In genomic region chr11:85777603-85777972, GRCh38 we compare ENCODE assay signal across 7 cellular contexts. TPM values are rescaled to one million over a fixed set of nuclear protein-coding genes. Genes with fewer than 3 reads are reported as not detected.
DNase-seq lines count a peak whose midpoint lies in the region; ATAC-seq and TF ChIP-seq lines count a peak whose summit lies in the region.
"Not testable (repeated sequence)": the region's sequence is repeated elsewhere in the genome, so short reads cannot be mapped to it uniquely, and the experiment has no call there.

No MANE protein-coding gene starts in this region.

- H3K4me3 Mint-ChIP-seq in Caco-2 (ENCODE audit: unreplicated experiment); effector memory CD8-positive, alpha-beta T cell: not testable (repeated sequence)

- not testable (repeated sequence) for H3K27me3 ChIP-seq in Caco-2 (replicated peaks; ENCODE audit: control insufficient read depth, insufficient read depth, low read length); breast epithelium; left lung

- CTCF ChIA-PET in Caco-2 (lab: Charles Lee), result not testable (repeated sequence)

- peaks cover 84% of the 10 kb centered on the region for H3K4me1 ChIP-seq in Caco-2
- H3K4me1 ChIP-seq in breast epithelium, left lung: not testable (repeated sequence)

- TF ChIP-seq POLR2A in breast epithelium (IDR thresholded peaks at IDR 0.05), result not testable (repeated sequence)

- peak overlapping the region; percentile 59 to 73 for H3K27ac ChIP-seq in breast epithelium
- not testable (repeated sequence) for H3K27ac ChIP-seq in left lung
- peak overlapping the region; percentile 45 for H3K27ac ChIP-seq in substantia nigra (ENCODE audit: low read depth, low read length, poor library complexity, severe bottlenecking)

- not testable (repeated sequence) for DNase-seq in Caco-2; breast epithelium (ENCODE audit: low spot score in 2 of 2); effector memory CD8-positive, alpha-beta T cell; left lung; substantia nigra (lab: John Stamatoyannopoulos, UW)
- peak; percentile 15 for DNase-seq in HPDE6-E6E7 (ENCODE audit: extremely low spot score)

- not testable (repeated sequence) for H3K36me3 ChIP-seq in Caco-2 (ENCODE audit: control insufficient read depth, insufficient read depth, low read length); breast epithelium; left lung

- peaks cover 59% of the 10 kb centered on the region for H3K4me1 Mint-ChIP-seq in Caco-2 (ENCODE audit: low read depth, unreplicated experiment)
- H3K4me1 Mint-ChIP-seq in effector memory CD8-positive, alpha-beta T cell (ENCODE audit: low read depth in 2 of 2), result peaks cover 61 to 72% of the 10 kb centered on the region in 2 donors

- not testable (repeated sequence) for H3K4me3 ChIP-seq in Caco-2 (ENCODE audit: low read depth, low read length); breast epithelium; left lung

- POLR2A ChIA-PET in Caco-2 (lab: Charles Lee), result not testable (repeated sequence)

- H3K27me3 Mint-ChIP-seq in Caco-2 (ENCODE audit: insufficient read depth, unreplicated experiment); effector memory CD8-positive, alpha-beta T cell: not testable (repeated sequence)

- H3K27ac Mint-ChIP-seq in Caco-2 (ENCODE audit: unreplicated experiment), result peak overlapping the region; percentile 74
- H3K27ac Mint-ChIP-seq in effector memory CD8-positive, alpha-beta T cell, result peak overlapping the region; percentile 79 to 81

- intact Hi-C loops in Caco-2 (cut with micrococcal nuclease; ENCODE audit: unreplicated experiment), result loop anchor here (2.0 kb wide), 1 partner anchor 17 kb away; no protein-coding TSS in a partner anchor
- intact Hi-C loops in breast epithelium (cut with DNase I; ENCODE audit: low total_unique reads); left lung (cut with DNase I): not testable (repeated sequence)

- peaks cover 37% of the 10 kb centered on the region for H3K36me3 Mint-ChIP-seq in Caco-2 (ENCODE audit: insufficient read depth, unreplicated experiment)
- not testable (repeated sequence) for H3K36me3 Mint-ChIP-seq in effector memory CD8-positive, alpha-beta T cell (ENCODE audit: insufficient read depth)

- H3K9me3 Mint-ChIP-seq in Caco-2 (ENCODE audit: unreplicated experiment); effector memory CD8-positive, alpha-beta T cell: not testable (repeated sequence)

- H3K9me3 ChIP-seq in Caco-2, result peaks cover 11% of the 10 kb centered on the region
- H3K9me3 ChIP-seq in breast epithelium, left lung: not testable (repeated sequence)

- not testable (repeated sequence) for TF ChIP-seq CTCF in Caco-2 (IDR thresholded peaks at IDR 0.05; ENCODE audit: insufficient read depth in 1 of 2, low read depth in 1 of 2, low read length in 1 of 2, severe bottlenecking in 1 of 2, unreplicated experiment in 1 of 2); breast epithelium (IDR thresholded peaks at IDR 0.05); left lung (IDR thresholded peaks at IDR 0.05)

- not testable (repeated sequence) for ATAC-seq in effector memory CD8-positive, alpha-beta T cell (replicated peaks)
- ATAC-seq in esophagus mucosa (peak; percentile 65), left lung (peak; percentile 38)

- BruUV-seq in Caco-2 (replicated peaks; lab: Mats Ljungman, UMichigan), result not testable (repeated sequence)

RNA-seq across cellular contexts. Expression of gene SYTL2, which starts 33.4 kb away (rescaled TPM):
- 110 and 156 TPM in 2 replicates for total RNA-seq in Caco-2 (2022)
- total RNA-seq in breast epithelium, result 100 to 1,000 TPM in 2 of 3 donors, 10 to 100 TPM in 1; 10.1 to 189 (median 120) TPM
- 4.9 TPM for total RNA-seq in esophagus mucosa
- 10 to 100 TPM; 21.3 to 39.7 TPM for total RNA-seq in left lung
